In the genomic region with DNA sequence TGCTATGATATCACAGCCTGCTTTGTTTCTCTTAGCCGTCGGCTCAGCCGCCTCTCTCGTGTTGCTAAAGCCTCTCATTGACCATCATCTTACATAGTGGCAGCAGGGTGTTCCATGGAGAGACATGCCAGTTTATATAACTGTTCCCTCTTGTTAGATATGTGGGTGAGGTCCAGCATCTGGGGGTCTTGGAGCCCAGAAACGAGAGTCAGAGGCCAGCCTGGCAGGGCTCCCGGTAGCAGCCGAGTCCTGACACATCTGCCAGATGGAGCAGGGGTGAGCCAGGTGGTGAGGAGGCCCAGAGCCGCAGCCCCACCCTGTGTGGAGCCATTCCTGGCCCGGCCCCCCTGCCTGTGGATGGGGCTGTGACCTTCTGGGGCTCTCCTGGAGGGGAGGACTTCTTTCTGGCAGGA, we compare ENCODE assay signal across 3 cellular contexts.
TF ChIP-seq lines count a peak whose summit lies in the region.

No MANE protein-coding gene starts in this region.

TF ChIP-seq in SK-N-SH, 30 proteins besides CTCF, POLR2A, EP300 and RAD21 (continued from another document):
- no peak for TF ChIP-seq NFIC (IDR thresholded peaks at IDR 0.05; ENCODE audit: borderline replicate concordance)
- no peak for TF ChIP-seq RCOR1 (IDR thresholded peaks at IDR 0.05; ENCODE audit: low read length)
- TF ChIP-seq MEF2A (IDR thresholded peaks at IDR 0.05; ENCODE audit: borderline replicate concordance, low read depth): no peak
TF ChIP-seq in SK-N-SH: peak in this region for 0.

TF ChIP-seq in SK-N-SH treated with all-trans-retinoic acid at 6 μM for 48 hours, 23 proteins besides CTCF, POLR2A, EP300 and RAD21 (continued from another document):
- TF ChIP-seq POU6F1 (CRISPR knock-in tag; IDR thresholded peaks at IDR 0.05; ENCODE audit: borderline replicate concordance, low read depth) (no peak), ZNF8 (CRISPR knock-in tag; IDR thresholded peaks at IDR 0.05) (no peak), PPARA (CRISPR knock-in tag; IDR thresholded peaks at IDR 0.05; ENCODE audit: borderline replicate concordance) (no peak), ISL1 (CRISPR knock-in tag; IDR thresholded peaks at IDR 0.05) (no peak), ZFP30 (CRISPR knock-in tag; IDR thresholded peaks at IDR 0.05) (no peak), ESRRG (CRISPR knock-in tag; IDR thresholded peaks at IDR 0.05) (no peak), SNAI2 (CRISPR knock-in tag; IDR thresholded peaks at IDR 0.05) (no peak), PATZ1 (CRISPR knock-in tag; IDR thresholded peaks at IDR 0.05; ENCODE audit: borderline replicate concordance) (no peak), BACH2 (CRISPR knock-in tag; IDR thresholded peaks at IDR 0.05; ENCODE audit: borderline replicate concordance) (no peak), ARNTL (CRISPR knock-in tag; IDR thresholded peaks at IDR 0.05; ENCODE audit: borderline replicate concordance, low read depth) (no peak), ZNF565 (CRISPR knock-in tag; conservative IDR thresholded peaks at IDR 0.05; ENCODE audit: low read depth) (no peak), TSHZ2 (CRISPR knock-in tag; IDR thresholded peaks at IDR 0.05) (no peak), CREB5 (CRISPR knock-in tag; IDR thresholded peaks at IDR 0.05; ENCODE audit: low read depth) (no peak)
- TF ChIP-seq, protein P1, sequence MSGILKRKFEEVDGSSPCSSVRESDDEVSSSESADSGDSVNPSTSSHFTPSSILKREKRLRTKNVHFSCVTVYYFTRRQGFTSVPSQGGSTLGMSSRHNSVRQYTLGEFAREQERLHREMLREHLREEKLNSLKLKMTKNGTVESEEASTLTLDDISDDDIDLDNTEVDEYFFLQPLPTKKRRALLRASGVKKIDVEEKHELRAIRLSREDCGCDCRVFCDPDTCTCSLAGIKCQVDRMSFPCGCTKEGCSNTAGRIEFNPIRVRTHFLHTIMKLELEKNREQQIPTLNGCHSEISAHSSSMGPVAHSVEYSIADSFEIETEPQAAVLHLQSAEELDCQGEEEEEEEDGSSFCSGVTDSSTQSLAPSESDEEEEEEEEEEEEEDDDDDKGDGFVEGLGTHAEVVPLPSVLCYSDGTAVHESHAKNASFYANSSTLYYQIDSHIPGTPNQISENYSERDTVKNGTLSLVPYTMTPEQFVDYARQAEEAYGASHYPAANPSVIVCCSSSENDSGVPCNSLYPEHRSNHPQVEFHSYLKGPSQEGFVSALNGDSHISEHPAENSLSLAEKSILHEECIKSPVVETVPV (CRISPR knock-in tag; IDR thresholded peaks at IDR 0.05): no peak

TF ChIP-seq in WTC11, 78 proteins besides CTCF, POLR2A, EP300 and RAD21 (continued from another document):
- TF ChIP-seq ZBTB21 (CRISPR knock-in tag; IDR thresholded peaks at IDR 0.05; ENCODE audit: borderline replicate concordance): no peak
- TF ChIP-seq NR1H2 (CRISPR knock-in tag; IDR thresholded peaks at IDR 0.05): no peak
- TF ChIP-seq KAT7 (CRISPR knock-in tag; IDR thresholded peaks at IDR 0.05; ENCODE audit: borderline replicate concordance): no peak
- TF ChIP-seq NR3C1 (CRISPR knock-in tag; conservative IDR thresholded peaks at IDR 0.05; ENCODE audit: low read depth): no peak
- TF ChIP-seq NFYB (CRISPR knock-in tag; conservative IDR thresholded peaks at IDR 0.05; ENCODE audit: low read depth): no peak
TF ChIP-seq in WTC11: peak in this region for 0.
